19 cellular contexts compared by ENCODE assay signal in the genomic region with DNA sequence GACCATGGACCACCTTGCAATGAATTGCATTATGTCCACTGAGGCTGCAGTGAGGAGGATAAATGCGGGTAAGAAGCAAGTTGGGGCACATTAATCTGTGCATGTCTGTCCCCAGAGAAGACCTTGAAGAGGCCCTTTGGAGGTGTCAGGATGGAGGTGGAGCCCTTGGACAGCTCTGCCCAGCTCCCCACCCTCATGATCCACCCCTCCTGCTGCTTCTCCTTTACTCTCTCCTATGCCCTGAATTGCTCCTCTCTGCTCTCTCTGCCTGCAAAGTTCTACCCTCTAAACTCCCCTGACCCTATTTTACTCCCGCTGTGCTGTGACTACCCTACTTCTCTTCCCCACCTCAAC.
"Had no signal": no experiment of that assay in that cellular context is flagged by ENCODE, and none has a peak within 500 bp of the region (broad histone marks: within the 10 kb centered on the region; RNA-seq: fewer than 3 reads in every experiment).

No MANE protein-coding gene starts in this region.

- DNase-seq: activated CD4-positive, alpha-beta T cell treated with anti-CD3 and anti-CD28 coated beads, Interleukin-2, amount 10 ng/mL, durations not matched to agents 7 days and 5 days; activated CD4-positive, CD25-positive, alpha-beta regulatory T cell; activated CD8-positive, alpha-beta memory T cell treated with anti-CD3 and anti-CD28 coated beads, Interleukin-2, amount 50 U/mL, for 48 hours; activated gamma-delta T cell; activated T-cell treated with anti-CD3 and anti-CD28 coated beads, Interleukin-2, amount 50 U/mL, for 72 hours; amygdala; dermis blood vessel endothelial cell; endodermal cell; left lung; naive thymus-derived CD4-positive, alpha-beta T cell; right cardiac atrium; stimulated activated naive CD8-positive, alpha-beta T cell treated with anti-CD3 and anti-CD28 coated beads, Interleukin-15, amount 100 ng/mL, for 72 hours; SW 1271; upper lobe of left lung had no signal

- H3K36me3 ChIP-seq: brain microvascular endothelial cell, left lung, neutrophil, upper lobe of left lung had no signal

- H3K9me3 ChIP-seq: left lung, neutrophil, upper lobe of left lung had no signal

- H3K9me3 Mint-ChIP-seq: activated CD4-positive, alpha-beta T cell treated with anti-CD3 and anti-CD28 coated beads, Interleukin-2, amount 10 ng/mL, durations not matched to agents 7 days and 5 days; activated T-cell treated with anti-CD3 and anti-CD28 coated beads, Interleukin-2, amount 50 U/mL, for 72 hours; endodermal cell; stimulated activated naive CD8-positive, alpha-beta T cell treated with anti-CD3 and anti-CD28 coated beads, Interleukin-15, amount 100 ng/mL, for 72 hours; T-helper 2 cell treated with Interferon-gamma antibody and Interleukin-4, amounts not matched to agents 5 μg/mL and 100 μg/mL, for 36 hours had no signal

- H3K4me1 Mint-ChIP-seq: activated CD4-positive, alpha-beta T cell treated with anti-CD3 and anti-CD28 coated beads, Interleukin-2, amount 10 ng/mL, durations not matched to agents 7 days and 5 days; endodermal cell; naive thymus-derived CD4-positive, alpha-beta T cell; stimulated activated naive CD8-positive, alpha-beta T cell treated with anti-CD3 and anti-CD28 coated beads, Interleukin-15, amount 100 ng/mL, for 72 hours had no signal

- H3K4me3 Mint-ChIP-seq: activated CD4-positive, alpha-beta T cell treated with anti-CD3 and anti-CD28 coated beads, Interleukin-2, amount 10 ng/mL, durations not matched to agents 7 days and 5 days; activated naive CD8-positive, alpha-beta T cell; activated T-cell treated with anti-CD3 and anti-CD28 coated beads, Interleukin-2, amount 50 U/mL, for 72 hours; endodermal cell; naive thymus-derived CD4-positive, alpha-beta T cell; stimulated activated naive CD8-positive, alpha-beta T cell treated with anti-CD3 and anti-CD28 coated beads, Interleukin-15, amount 100 ng/mL, for 72 hours; T-helper 2 cell treated with Interferon-gamma antibody and Interleukin-4, amounts not matched to agents 5 μg/mL and 100 μg/mL, for 36 hours had no signal

- FAIRE-seq: keratinocyte had no signal

- H3K27ac ChIP-seq: brain microvascular endothelial cell, left lung, neutrophil, upper lobe of left lung had no signal

- H3K4me1 ChIP-seq: left lung had no signal

- H3K4me3 ChIP-seq: left lung, upper lobe of left lung had no signal

- ATAC-seq: activated T-cell treated with anti-CD3 and anti-CD28 coated beads, Interleukin-2, amount 50 U/mL, for 72 hours; left lung; naive thymus-derived CD4-positive, alpha-beta T cell; right cardiac atrium; stimulated activated naive CD8-positive, alpha-beta T cell treated with anti-CD3 and anti-CD28 coated beads, Interleukin-15, amount 100 ng/mL, for 72 hours had no signal

- H3K27me3 ChIP-seq: brain microvascular endothelial cell, left lung, upper lobe of left lung had no signal

- H3K36me3 Mint-ChIP-seq: activated naive CD8-positive, alpha-beta T cell; naive thymus-derived CD4-positive, alpha-beta T cell had no signal

- H3K27ac Mint-ChIP-seq: activated CD4-positive, alpha-beta T cell treated with anti-CD3 and anti-CD28 coated beads, Interleukin-2, amount 10 ng/mL, durations not matched to agents 7 days and 5 days; activated naive CD8-positive, alpha-beta T cell; activated T-cell treated with anti-CD3 and anti-CD28 coated beads, Interleukin-2, amount 50 U/mL, for 72 hours; endodermal cell; naive thymus-derived CD4-positive, alpha-beta T cell; stimulated activated naive CD8-positive, alpha-beta T cell treated with anti-CD3 and anti-CD28 coated beads, Interleukin-15, amount 100 ng/mL, for 72 hours; T-helper 2 cell treated with Interferon-gamma antibody and Interleukin-4, amounts not matched to agents 5 μg/mL and 100 μg/mL, for 36 hours had no signal
